ENCODE assay signal across 12 cellular contexts in genomic region chr9:109652971-109653370, GRCh38.
A peak's percentile ranks its signal among the peaks of the same experiment; 100 is the strongest.
DNase-seq lines count a peak whose midpoint lies in the region; ATAC-seq lines count a peak whose summit lies in the region.
"Had no signal": no experiment of that assay in that cellular context is flagged by ENCODE, and none has a peak within 500 bp of the region (broad histone marks: within the 10 kb centered on the region; RNA-seq: fewer than 3 reads in every experiment).

No MANE protein-coding gene starts in this region.

- no peak overlapping the region for H2BK12ac ChIP-seq in mesenchymal stem cell (ENCODE audit: low read length in 2 of 2)

- H3K18ac ChIP-seq in mesenchymal stem cell (ENCODE audit: low read depth in 1 of 2, low read length in 2 of 2), result no peak overlapping the region

- no peak overlapping the region for H3K4me2 ChIP-seq in mesenchymal stem cell (ENCODE audit: low read length, poor library complexity, severe bottlenecking)

- H2AFZ ChIP-seq in mesenchymal stem cell (ENCODE audit: low read depth, low read length), result no peak overlapping the region

- no peak overlapping the region for H2AK5ac ChIP-seq in mesenchymal stem cell (ENCODE audit: low read length, severe bottlenecking)

- no peaks in the 10 kb centered on the region for H3K36me3 ChIP-seq in mesenchymal stem cell (ENCODE audit: control insufficient read depth in 1 of 2, insufficient read depth in 2 of 2, low read depth in 1 of 2, low read length in 2 of 2)
- H3K36me3 ChIP-seq: neutrophil, vagina had no signal

- H4K91ac ChIP-seq in mesenchymal stem cell (ENCODE audit: low read length), result no peak overlapping the region

- no peaks in the 10 kb centered on the region for H3K27me3 Mint-ChIP-seq in activated CD4-positive, alpha-beta memory T cell treated with anti-CD3 and anti-CD28 coated beads for 36 hours

- H2BK120ac ChIP-seq in mesenchymal stem cell (ENCODE audit: low read depth, low read length), result no peak overlapping the region

- H3K14ac ChIP-seq in mesenchymal stem cell (ENCODE audit: low read length in 2 of 2), result no peak overlapping the region

- CTCF ChIA-PET in activated CD4-positive, alpha-beta memory T cell treated with anti-CD3 and anti-CD28 coated beads for 36 hours (lab: Charles Lee), result no interaction called here

- WGBS in mesenchymal stem cell, result 40% methylated on average over 4 of the region's 4 CpGs

- no peaks in the 10 kb centered on the region for H3K36me3 Mint-ChIP-seq in activated CD4-positive, alpha-beta memory T cell treated with anti-CD3 and anti-CD28 coated beads for 36 hours

- POLR2A ChIA-PET in activated CD4-positive, alpha-beta memory T cell treated with anti-CD3 and anti-CD28 coated beads for 36 hours (lab: Charles Lee), result no interaction called here

- no peaks in the 10 kb centered on the region for H3K9me3 ChIP-seq in mesenchymal stem cell (ENCODE audit: control insufficient read depth, low read length)
- H3K9me3 ChIP-seq: neutrophil, vagina had no signal

- intact Hi-C loops in activated CD4-positive, alpha-beta memory T cell treated with anti-CD3 and anti-CD28 coated beads for 36 hours (cut with micrococcal nuclease), result no loop called here

- DNase-seq in EH (ENCODE audit: low read depth), result peak; percentile 46
- peak; percentile 12 for DNase-seq in LoVo (ENCODE audit: low spot score)
- DNase-seq in dedifferentiated amniotic fluid mesenchymal stem cell (ENCODE audit: extremely low spot score), result peak; percentile 43
- peak; percentile 27 for DNase-seq in mesenchymal stem cell
- no peak for DNase-seq in activated CD4-positive, alpha-beta memory T cell treated with anti-CD3 and anti-CD28 coated beads for 36 hours
- no peak for DNase-seq in NCI-H2171 treated with DMSO at 0.1 percent for 48 hours (lab: John Stamatoyannopoulos, UW)
- DNase-seq in NK-92 treated with Interleukin-12 subunit alpha and Interleukin-12 subunit beta, amount 100 ng/mL, for 24 hours (lab: John Stamatoyannopoulos, UW), result no peak
- DNase-seq: NCI-H2029 treated with DMSO at 0.1 percent for 48 hours had no signal

- H3K4me3 Mint-ChIP-seq in activated CD4-positive, alpha-beta memory T cell treated with anti-CD3 and anti-CD28 coated beads for 36 hours, result no peak overlapping the region
- H3K4me3 Mint-ChIP-seq: activated naive CD4-positive, alpha-beta T cell treated with anti-CD3 and anti-CD28 coated beads, Interleukin-2, amount 50 U/mL, for 24 hours had no signal

- no peak for ATAC-seq in GM19397 (IDR thresholded peaks at IDR 0.05; ENCODE audit: unreplicated experiment)

- no peaks in the 10 kb centered on the region for H3K9me3 Mint-ChIP-seq in activated CD4-positive, alpha-beta memory T cell treated with anti-CD3 and anti-CD28 coated beads for 36 hours
- H3K9me3 Mint-ChIP-seq: activated naive CD4-positive, alpha-beta T cell treated with anti-CD3 and anti-CD28 coated beads, Interleukin-2, amount 50 U/mL, for 24 hours had no signal

- H3K27ac Mint-ChIP-seq in activated CD4-positive, alpha-beta memory T cell treated with anti-CD3 and anti-CD28 coated beads for 36 hours, result no peak overlapping the region
- H3K27ac Mint-ChIP-seq: activated naive CD4-positive, alpha-beta T cell treated with anti-CD3 and anti-CD28 coated beads, Interleukin-2, amount 50 U/mL, for 24 hours had no signal

- no peaks in the 10 kb centered on the region for H3K79me1 ChIP-seq in mesenchymal stem cell (replicated peaks; ENCODE audit: low read length, poor library complexity, severe bottlenecking)

- peaks cover 2% of the 10 kb centered on the region for H3K4me1 ChIP-seq in mesenchymal stem cell (ENCODE audit: control insufficient read depth, insufficient read depth, low read depth, low read length)
- H3K4me1 ChIP-seq: vagina had no signal

- H3K4ac ChIP-seq in mesenchymal stem cell (ENCODE audit: low read depth in 1 of 2, low read length in 2 of 2), result no peak overlapping the region

- H3K23ac ChIP-seq in mesenchymal stem cell (ENCODE audit: low read length in 2 of 2), result no peak overlapping the region

- no peak overlapping the region for H3K27ac ChIP-seq in mesenchymal stem cell (ENCODE audit: low read length, poor library complexity, severe bottlenecking)
- H3K27ac ChIP-seq: neutrophil, vagina had no signal

- no peaks in the 10 kb centered on the region for H3K4me1 Mint-ChIP-seq in activated CD4-positive, alpha-beta memory T cell treated with anti-CD3 and anti-CD28 coated beads for 36 hours (ENCODE audit: low read depth)
- H3K4me1 Mint-ChIP-seq: activated naive CD4-positive, alpha-beta T cell treated with anti-CD3 and anti-CD28 coated beads, Interleukin-2, amount 50 U/mL, for 24 hours had no signal

- H2BK5ac ChIP-seq in mesenchymal stem cell (ENCODE audit: low read depth, low read length, poor library complexity, severe bottlenecking), result no peak overlapping the region

- no peak overlapping the region for H3K4me3 ChIP-seq in mesenchymal stem cell (ENCODE audit: insufficient read depth in 1 of 2, low read depth in 1 of 2, low read length in 2 of 2)
- H3K4me3 ChIP-seq: vagina had no signal

- H2BK15ac ChIP-seq in mesenchymal stem cell (ENCODE audit: low read depth, poor library complexity, severe bottlenecking), result no peak overlapping the region

- no peak overlapping the region for H4K8ac ChIP-seq in mesenchymal stem cell (ENCODE audit: low read length)

- peaks cover 0 to 7% of the 10 kb centered on the region in 2 experiments for H3K27me3 ChIP-seq in mesenchymal stem cell (ENCODE audit: control insufficient read depth in 1 of 2, insufficient read depth in 1 of 2, low read length in 2 of 2)
- H3K27me3 ChIP-seq: neutrophil, vagina had no signal

- H3K9ac ChIP-seq in mesenchymal stem cell (ENCODE audit: low read length), result peak overlapping the region; percentile 74

Comparison
In these comparisons a context has a peak if more than half of its experiments do, and no peak if none do; other contexts are left out.
1. DNase-seq: peak in EH (single experiment), LoVo (single experiment), dedifferentiated amniotic fluid mesenchymal stem cell (single experiment) and mesenchymal stem cell (single experiment); none in activated CD4-positive, alpha-beta memory T cell treated with anti-CD3 and anti-CD28 coated beads for 36 hours (single experiment), NCI-H2171 treated with DMSO at 0.1 percent for 48 hours (single experiment) and NK-92 treated with Interleukin-12 subunit alpha and Interleukin-12 subunit beta, amount 100 ng/mL, for 24 hours (single experiment).